ENCODE assay signal across 10 cellular contexts in genomic region chr2:66577331-66578041, GRCh38.
DNase-seq lines count a peak whose midpoint lies in the region; ATAC-seq and TF ChIP-seq lines count a peak whose summit lies in the region.
"Had no signal": no experiment of that assay in that cellular context is flagged by ENCODE, and none has a peak within 500 bp of the region (broad histone marks: within the 10 kb centered on the region; RNA-seq: fewer than 3 reads in every experiment).

No MANE protein-coding gene starts in this region.

- peaks cover 0 to 4% of the 10 kb centered on the region in 2 donors for H3K27me3 ChIP-seq in esophagus (ENCODE audit: control insufficient read depth in 1 of 2, insufficient read depth in 2 of 2, low read length in 2 of 2)

- no peaks in the 10 kb centered on the region for H3K9me3 Mint-ChIP-seq in stimulated activated naive CD8-positive, alpha-beta T cell treated with anti-CD3 and anti-CD28 coated beads, Interleukin-15, Interleukin-2, amounts not matched to agents 100 ng/mL and 50 ng/mL, for 24 hours
- H3K9me3 Mint-ChIP-seq in nephron = no peaks in the 10 kb centered on the region
- H3K9me3 Mint-ChIP-seq: T-helper 1 cell treated with Interleukin-12 subunit alpha and Interleukin-12 subunit beta and Interleukin-4 antibody, amounts not matched to agents 30 μg/mL and 1 μg/mL, for 36 hours had no signal

- H3K27ac ChIP-seq in esophagus (ENCODE audit: low read depth in 2 of 2, low read length in 1 of 2) = peak overlapping the region; percentile 83 to 88

- peaks cover 63% of the 10 kb centered on the region for H3K27me3 Mint-ChIP-seq in stimulated activated naive CD8-positive, alpha-beta T cell treated with anti-CD3 and anti-CD28 coated beads, Interleukin-15, Interleukin-2, amounts not matched to agents 100 ng/mL and 50 ng/mL, for 24 hours
- H3K27me3 Mint-ChIP-seq in nephron (ENCODE audit: low read depth) = peaks cover 56% of the 10 kb centered on the region

- no peaks in the 10 kb centered on the region for H3K36me3 ChIP-seq in esophagus (ENCODE audit: control insufficient read depth in 2 of 2, insufficient read depth in 2 of 2, low read length in 1 of 2)

- TF ChIP-seq CTCF in nephron (IDR thresholded peaks at IDR 0.05; ENCODE audit: unreplicated experiment in 3 of 3) = no peak

- peak overlapping the region; percentile 48 to 63 for H3K4me3 ChIP-seq in esophagus (ENCODE audit: low read depth in 1 of 2, low read length in 2 of 2)

- no peak for ATAC-seq in stimulated activated naive CD8-positive, alpha-beta T cell treated with anti-CD3 and anti-CD28 coated beads, Interleukin-15, Interleukin-2, amounts not matched to agents 100 U/mL and 50 U/mL, for 24 hours
- ATAC-seq in GM21447 (IDR thresholded peaks at IDR 0.05; ENCODE audit: unreplicated experiment) = no peak

- H3K9me3 ChIP-seq in esophagus (ENCODE audit: control insufficient read depth in 2 of 2, insufficient read depth in 1 of 2, low read depth in 1 of 2, low read length in 1 of 2) = peaks cover 0 to 4% of the 10 kb centered on the region in 2 donors

- H3K4me3 Mint-ChIP-seq in stimulated activated naive CD8-positive, alpha-beta T cell treated with anti-CD3 and anti-CD28 coated beads, Interleukin-15, Interleukin-2, amounts not matched to agents 100 ng/mL and 50 ng/mL, for 24 hours = peak overlapping the region; percentile 13
- peak overlapping the region; percentile 89 for H3K4me3 Mint-ChIP-seq in nephron
- H3K4me3 Mint-ChIP-seq: T-helper 1 cell treated with Interleukin-12 subunit alpha and Interleukin-12 subunit beta and Interleukin-4 antibody, amounts not matched to agents 30 μg/mL and 1 μg/mL, for 36 hours had no signal

- DNase-seq in stimulated activated naive CD8-positive, alpha-beta T cell treated with anti-CD3 and anti-CD28 coated beads, Interleukin-15, Interleukin-2, amounts not matched to agents 100 U/mL and 50 U/mL, for 24 hours = no peak
- DNase-seq in mesenteric fat pad (ENCODE audit: low spot score) (no peak), RPMI8226 (no peak)
- no peak for DNase-seq in activated CD4-positive, CD25-positive, alpha-beta regulatory T cell (lab: John Stamatoyannopoulos, UW)
- DNase-seq: DND-41 had no signal

- peaks cover 0 to 4% of the 10 kb centered on the region in 2 donors for H3K4me1 ChIP-seq in esophagus (ENCODE audit: control insufficient read depth in 2 of 2, insufficient read depth in 2 of 2, low read length in 1 of 2)

- 8 to 15% methylated on average over 40 of the region's 40 CpGs for WGBS in esophagus, 2 donors

- peaks cover 4% of the 10 kb centered on the region for H3K36me3 Mint-ChIP-seq in stimulated activated naive CD8-positive, alpha-beta T cell treated with anti-CD3 and anti-CD28 coated beads, Interleukin-15, Interleukin-2, amounts not matched to agents 100 ng/mL and 50 ng/mL, for 24 hours (ENCODE audit: low read depth)
- no peaks in the 10 kb centered on the region for H3K36me3 Mint-ChIP-seq in nephron (ENCODE audit: low read depth)

- peaks cover 16% of the 10 kb centered on the region for H3K4me1 Mint-ChIP-seq in stimulated activated naive CD8-positive, alpha-beta T cell treated with anti-CD3 and anti-CD28 coated beads, Interleukin-15, Interleukin-2, amounts not matched to agents 100 ng/mL and 50 ng/mL, for 24 hours (ENCODE audit: low read depth)
- H3K4me1 Mint-ChIP-seq in nephron = peaks cover 50% of the 10 kb centered on the region

- no peak overlapping the region for H3K27ac Mint-ChIP-seq in stimulated activated naive CD8-positive, alpha-beta T cell treated with anti-CD3 and anti-CD28 coated beads, Interleukin-15, Interleukin-2, amounts not matched to agents 100 ng/mL and 50 ng/mL, for 24 hours
- peak overlapping the region in 1 of 3 experiments; percentile 98 for H3K27ac Mint-ChIP-seq in nephron
- H3K27ac Mint-ChIP-seq: T-helper 1 cell treated with Interleukin-12 subunit alpha and Interleukin-12 subunit beta and Interleukin-4 antibody, amounts not matched to agents 30 μg/mL and 1 μg/mL, for 36 hours had no signal
